ENCODE assay signal across 8 cellular contexts in genomic region chr12:108729612-108730336, GRCh38. TPM values are rescaled to one million over a fixed set of nuclear protein-coding genes. Genes with fewer than 3 reads are reported as not detected.
A peak's percentile ranks its signal among the peaks of the same experiment; 100 is the strongest.
DNase-seq lines count a peak whose midpoint lies in the region; ATAC-seq, FAIRE-seq and TF ChIP-seq lines count a peak whose summit lies in the region.

No MANE protein-coding gene starts in this region.

- no peaks in the 10 kb centered on the region for H4K20me1 ChIP-seq in SU-DHL-6 (ENCODE audit: low read depth, low read length)
- peaks cover 7% of the 10 kb centered on the region for H4K20me1 ChIP-seq in fibroblast of lung (ENCODE audit: control insufficient read depth, extremely low read depth, insufficient read depth, low read length)

- H3K4me1 ChIP-seq in BE2C, result peaks cover 9% of the 10 kb centered on the region
- peaks cover 20% of the 10 kb centered on the region for H3K4me1 ChIP-seq in fibroblast of lung (ENCODE audit: control insufficient read depth, extremely low read depth, insufficient read depth, low read length)
- peaks cover 4 to 33% (median 12%) of the 10 kb centered on the region in 3 donors for H3K4me1 ChIP-seq in pancreas

- no peak for FAIRE-seq in pancreas (lab: Jason Lieb, UNC)

- H3K9me2 ChIP-seq in SU-DHL-6 (replicated peaks; ENCODE audit: insufficient read depth, low read length), result no peaks in the 10 kb centered on the region

- intact Hi-C loops in pancreas (cut with DNase I), result no loop called here

- DNase-seq in BE2C (peak; percentile 22), HFFc6 (peak; percentile 15), fibroblast of lung (ENCODE audit: low read depth in 2 of 2) (peak; percentile 62 to 85), pancreas (no peak), occipital lobe (lab: John Stamatoyannopoulos, UW) (no peak), D341Med (ENCODE audit: low spot score) (no peak)

- peak overlapping the region; percentile 91 for H3K4me3 ChIP-seq in BE2C (ENCODE audit: low read depth, low read length)
- H3K4me3 ChIP-seq in SU-DHL-6 (ENCODE audit: insufficient read depth, low read length, poor library complexity, severe bottlenecking), result peak overlapping the region; percentile 61
- peak overlapping the region; percentile 73 to 97 (median 94) for H3K4me3 ChIP-seq in fibroblast of lung (replicated peaks in 1 of 4; ENCODE audit: control extremely low read depth in 1 of 4, insufficient read depth in 1 of 4, low read depth in 3 of 4, low read length in 4 of 4)
- peak overlapping the region; percentile 65 to 84 (median 78) for H3K4me3 ChIP-seq in pancreas

- ATAC-seq in pancreas, result no peak
- ATAC-seq in GM21576 (IDR thresholded peaks at IDR 0.05; ENCODE audit: unreplicated experiment), result no peak

- peak overlapping the region; percentile 96 for H3K27ac Mint-ChIP-seq in HFFc6

- no peaks in the 10 kb centered on the region for H3K9me3 Mint-ChIP-seq in HFFc6

- 17% methylated on average over 14 of the region's 14 CpGs for WGBS in pancreas, 2 donors

- H3K36me3 ChIP-seq in BE2C, result no peaks in the 10 kb centered on the region
- H3K36me3 ChIP-seq in SU-DHL-6 (ENCODE audit: low read length), result no peaks in the 10 kb centered on the region
- no peaks in the 10 kb centered on the region for H3K36me3 ChIP-seq in fibroblast of lung (ENCODE audit: control insufficient read depth, insufficient read depth, low read length)
- H3K36me3 ChIP-seq in pancreas, result no peaks in the 10 kb centered on the region

- H3K9me3 ChIP-seq in BE2C (no peaks in the 10 kb centered on the region), SU-DHL-6 (ENCODE audit: insufficient read depth, low read length) (no peaks in the 10 kb centered on the region), fibroblast of lung (ENCODE audit: control insufficient read depth, insufficient read depth, low read depth, low read length) (no peaks in the 10 kb centered on the region), pancreas (no peaks in the 10 kb centered on the region)

- H2AFZ ChIP-seq in SU-DHL-6 (ENCODE audit: low read depth, low read length, severe bottlenecking) (peak overlapping the region; percentile 73), fibroblast of lung (ENCODE audit: low read length) (no peak overlapping the region)

- H3K79me2 ChIP-seq in SU-DHL-6 (ENCODE audit: insufficient read depth, low read length) (no peaks in the 10 kb centered on the region), fibroblast of lung (ENCODE audit: control insufficient read depth, insufficient read depth, low read length) (peaks cover 65% of the 10 kb centered on the region)

- TF ChIP-seq CTCF in BE2C (IDR thresholded peaks at IDR 0.05; ENCODE audit: low read depth, low read length) (no peak), HFFc6 (IDR thresholded peaks at IDR 0.05) (no peak), SU-DHL-6 (IDR thresholded peaks at IDR 0.05; ENCODE audit: insufficient read depth, low read length, poor library complexity, severe bottlenecking) (no peak), fibroblast of lung (conservative IDR thresholded peaks at IDR 0.05 in 1 of 2, IDR thresholded peaks at IDR 0.05 in 1 of 2; ENCODE audit: low read depth in 1 of 2, low read length in 2 of 2) (no peak), pancreas (IDR thresholded peaks at IDR 0.05) (no peak)

- H3K4me1 Mint-ChIP-seq in HFFc6 (ENCODE audit: low read depth), result peaks cover 65% of the 10 kb centered on the region

- H3K27me3 ChIP-seq in BE2C, result no peaks in the 10 kb centered on the region
- H3K27me3 ChIP-seq in SU-DHL-6 (ENCODE audit: low read length), result no peaks in the 10 kb centered on the region
- no peaks in the 10 kb centered on the region for H3K27me3 ChIP-seq in fibroblast of lung (ENCODE audit: control insufficient read depth, insufficient read depth, low read length)
- H3K27me3 ChIP-seq in pancreas, result no peaks in the 10 kb centered on the region

- peak overlapping the region; percentile 91 for H3K4me2 ChIP-seq in SU-DHL-6 (ENCODE audit: low read depth, low read length, poor library complexity, severe bottlenecking)
- peak overlapping the region; percentile 98 for H3K4me2 ChIP-seq in fibroblast of lung (ENCODE audit: extremely low read depth, insufficient read depth, low read length)

- H3K27ac ChIP-seq in SU-DHL-6 (ENCODE audit: low read depth, low read length), result no peak overlapping the region
- H3K27ac ChIP-seq in fibroblast of lung (ENCODE audit: insufficient read depth, low read length), result peak overlapping the region; percentile 99
- H3K27ac ChIP-seq in pancreas, result peak overlapping the region; percentile 88 to 95 (median 92)

- H3K4me3 Mint-ChIP-seq in HFFc6, result peak overlapping the region; percentile 91

- peaks cover 50% of the 10 kb centered on the region for H3K36me3 Mint-ChIP-seq in HFFc6 (ENCODE audit: low read depth)

- H3K9ac ChIP-seq in SU-DHL-6 (ENCODE audit: low read length), result peak overlapping the region; percentile 72; the same call in 1 of the 2 replicates
- peak overlapping the region; percentile 98 for H3K9ac ChIP-seq in fibroblast of lung (ENCODE audit: insufficient read depth, low read length)

- peaks cover 19% of the 10 kb centered on the region for H3F3A ChIP-seq in SU-DHL-6 (ENCODE audit: insufficient read depth)

- H3K27me3 Mint-ChIP-seq in HFFc6 (ENCODE audit: insufficient read depth), result peaks cover 12% of the 10 kb centered on the region

RNA-seq across cellular contexts. Expression of gene CORO1C, which starts 1.5 kb away (rescaled TPM):
- 86.3 TPM for polyA plus RNA-seq in BE2C (2012; ENCODE audit: insufficient read depth, insufficient read length, low read depth)
- 100 to 1,000 TPM; 541 to 709 (median 649) TPM for total RNA-seq in HFFc6 (2021; fragmentation: NEBNext Ultra II Directional; extraction: Animal tissue kit (Norgen Biotek cat#: 25700))
- total RNA-seq in fibroblast of lung, result 202 and 288 TPM in 2 replicates
- polyA plus RNA-seq in fibroblast of lung, result 542 and 773 TPM in 2 replicates
- 395 and 442 TPM in 2 replicates for polyA plus RNA-seq in fibroblast of lung (2012)
- 1,176 and 1,331 TPM in 2 replicates for polyA minus RNA-seq in fibroblast of lung (ENCODE audit: low replicate concordance)
- 10 to 100 TPM; 14.1 to 62.3 (median 19.5) TPM for total RNA-seq in pancreas
- polyA plus RNA-seq in pancreas, result 1 to 10 TPM; 9.9 to 10.0 TPM
- 166 TPM for total RNA-seq in occipital lobe

Comparison
In these comparisons a context has a peak if more than half of its experiments do, and no peak if none do; other contexts are left out.
1. DNase-seq: peak in BE2C (single experiment), HFFc6 (single experiment) and fibroblast of lung (2 of 2); none in pancreas (0 of 6), occipital lobe (single experiment) and D341Med (single experiment).
2. Peak in every context shown above with its lines, with median percentiles within 50 percentile points of each other: H3K4me3 ChIP-seq.